ENCODE assay signal across 10 cellular contexts in the genomic region with DNA sequence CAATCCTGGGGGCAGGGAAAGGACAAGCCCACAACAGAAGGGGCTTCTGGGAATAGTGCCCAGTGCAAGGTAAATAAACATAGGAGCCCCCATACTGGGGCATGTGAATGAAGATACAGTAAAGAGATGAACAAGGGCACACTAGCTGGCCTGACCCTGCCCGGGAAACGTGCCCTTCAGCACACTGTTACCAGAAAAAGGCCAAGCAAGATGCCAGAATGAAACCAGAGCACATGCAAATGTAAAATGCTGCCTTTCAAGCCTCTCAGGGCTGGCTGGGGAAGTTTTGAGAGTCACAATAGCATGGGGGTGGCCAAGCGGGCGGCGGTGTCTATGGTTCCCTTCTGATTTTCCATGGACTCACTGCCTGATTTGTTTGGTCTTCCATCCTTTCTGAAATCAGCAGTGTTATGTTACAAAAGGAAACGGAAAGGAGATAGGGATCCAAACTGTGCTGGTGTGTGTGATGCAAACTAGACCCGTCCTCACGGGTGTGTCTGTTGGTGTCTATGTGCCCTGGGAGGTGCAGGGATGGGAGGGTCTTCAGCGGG. TPM values are rescaled to one million over a fixed set of nuclear protein-coding genes. Genes with fewer than 3 reads are reported as not detected.
A peak's percentile ranks its signal among the peaks of the same experiment; 100 is the strongest.
DNase-seq lines count a peak whose midpoint lies in the region; ATAC-seq and TF ChIP-seq lines count a peak whose summit lies in the region.
"Had no signal": no experiment of that assay in that cellular context is flagged by ENCODE, and none has a peak within 500 bp of the region (broad histone marks: within the 10 kb centered on the region; RNA-seq: fewer than 3 reads in every experiment).

No MANE protein-coding gene starts in this region.

- H2BK120ac ChIP-seq in IMR-90 (ENCODE audit: low read depth, low read length) = no peak overlapping the region

- in situ Hi-C loops in IMR-90 (cut with MboI; ENCODE audit: low sequenced_read_pairs) = no loop called here

- no peak for DNase-seq in IMR-90
- no peak for DNase-seq in lower lobe of right lung
- no peak for DNase-seq in effector memory CD4-positive, alpha-beta T cell
- no peak for DNase-seq in effector CD8-positive, alpha-beta T cell (lab: John Stamatoyannopoulos, UW)
- no peak for DNase-seq in NK-92 treated with Interleukin-12 subunit alpha and Interleukin-12 subunit beta, amount 100 ng/mL, for 24 hours (lab: John Stamatoyannopoulos, UW)
- DNase-seq: BE2C, left cardiac atrium had no signal

- H3K9ac ChIP-seq in IMR-90 (ENCODE audit: low read depth, low read length) = no peak overlapping the region

- H2BK15ac ChIP-seq in IMR-90 (ENCODE audit: low read depth, low read length) = no peak overlapping the region

- no peak overlapping the region for H3K4me3 Mint-ChIP-seq in activated naive CD8-positive, alpha-beta T cell

- H3K56ac ChIP-seq in IMR-90 (ENCODE audit: extremely low read depth, insufficient read depth, low read length) = no peak overlapping the region

- BruUV-seq in IMR-90 (replicated peaks; lab: Mats Ljungman, UMichigan) = no TSS peak

- peaks cover 17% of the 10 kb centered on the region for H3K9me1 ChIP-seq in IMR-90 (ENCODE audit: insufficient read depth, low read length)

- no peaks in the 10 kb centered on the region for H3K9me3 Mint-ChIP-seq in activated naive CD8-positive, alpha-beta T cell (ENCODE audit: low read depth)

- H2AFZ ChIP-seq in IMR-90 (replicated peaks; ENCODE audit: low read length, poor library complexity) = no peak overlapping the region

- H3K4me3 ChIP-seq in IMR-90 (ENCODE audit: insufficient read depth, low read depth, low read length) (no peak overlapping the region), lower lobe of right lung (no peak overlapping the region)
- no peak overlapping the region for H3K4me3 ChIP-seq in effector memory CD4-positive, alpha-beta T cell (ENCODE audit: insufficient read depth, low read depth, low read length, poor library complexity, severe bottlenecking)

- H3K36me3 Mint-ChIP-seq in activated naive CD8-positive, alpha-beta T cell = no peaks in the 10 kb centered on the region

- H3K27me3 Mint-ChIP-seq in activated naive CD8-positive, alpha-beta T cell = no peaks in the 10 kb centered on the region

- 0 out of 2 replicates have a peak overlapping the region, but pooled peaks have one; percentile 19 for H3K23ac ChIP-seq in IMR-90 (ENCODE audit: low read depth, low read length)

- POLR2A ChIA-PET in IMR-90 (lab: Charles Lee; ENCODE audit: unreplicated experiment) = no interaction called here

- TF ChIP-seq RAD21 in IMR-90 (IDR thresholded peaks at IDR 0.05; ENCODE audit: low read length) = no peak

- no peaks in the 10 kb centered on the region for H3K9me3 ChIP-seq in IMR-90 (ENCODE audit: control insufficient read depth, insufficient read depth, low read length)
- no peaks in the 10 kb centered on the region for H3K9me3 ChIP-seq in lower lobe of right lung
- H3K9me3 ChIP-seq in effector memory CD4-positive, alpha-beta T cell (ENCODE audit: control insufficient read depth, low read length) = no peaks in the 10 kb centered on the region
- H3K9me3 ChIP-seq: BE2C had no signal

- no peak overlapping the region for H4K8ac ChIP-seq in IMR-90 (ENCODE audit: low read depth in 2 of 2, low read length in 2 of 2)

- no peak for TF ChIP-seq POLR2A in IMR-90 (IDR thresholded peaks at IDR 0.05; ENCODE audit: low read depth, low read length)

- no peak overlapping the region for H3K14ac ChIP-seq in IMR-90 (replicated peaks; ENCODE audit: low read depth, low read length)

- H2AK9ac ChIP-seq in IMR-90 (replicated peaks; ENCODE audit: low read depth, low read length, poor library complexity) = no peak overlapping the region

- H3K4me1 ChIP-seq in IMR-90 (ENCODE audit: control insufficient read depth, insufficient read depth, low read length) (peaks cover 17% of the 10 kb centered on the region; the same call in 1 of the 2 replicates), lower lobe of right lung (peaks cover 53% of the 10 kb centered on the region)
- H3K4me1 ChIP-seq in effector memory CD4-positive, alpha-beta T cell (ENCODE audit: control insufficient read depth, insufficient read depth, low read length, poor library complexity, severe bottlenecking) = peaks cover 21% of the 10 kb centered on the region

- H3K27ac Mint-ChIP-seq in activated naive CD8-positive, alpha-beta T cell = peak overlapping the region; percentile 87

- peaks cover 86% of the 10 kb centered on the region for H4K20me1 ChIP-seq in IMR-90 (ENCODE audit: insufficient read depth, low read length)

- CTCF ChIA-PET in IMR-90 (lab: Yijun Ruan, JAX) = no interaction called here

- dilution Hi-C loops in IMR-90 (cut with HindIII; ENCODE audit: low sequenced_read_pairs, unreplicated experiment) = no loop called here

- peak overlapping the region; percentile 18 for H3K27ac ChIP-seq in C4-2B
- H3K27ac ChIP-seq in IMR-90 (ENCODE audit: insufficient read depth, low read length) = no peak overlapping the region
- H3K27ac ChIP-seq in lower lobe of right lung = peak overlapping the region; percentile 26
- no peak overlapping the region for H3K27ac ChIP-seq in effector memory CD4-positive, alpha-beta T cell (ENCODE audit: insufficient read depth, low read length, poor library complexity, severe bottlenecking)

- H4K91ac ChIP-seq in IMR-90 (ENCODE audit: insufficient read depth, low read depth, low read length) = no peak overlapping the region

- H4K5ac ChIP-seq in IMR-90 (ENCODE audit: low read depth, low read length) = no peak overlapping the region

- ATAC-seq in IMR-90 (ENCODE audit: low read depth) = no peak
- no peak for ATAC-seq in lower lobe of right lung
- no peak for ATAC-seq in GM18498 (IDR thresholded peaks at IDR 0.05; ENCODE audit: unreplicated experiment)

- no peak overlapping the region for H3K4me2 ChIP-seq in IMR-90 (ENCODE audit: low read depth, low read length)

- peaks cover 31 to 87% of the 10 kb centered on the region in 2 experiments for H3K79me1 ChIP-seq in IMR-90 (ENCODE audit: low read depth in 1 of 2, low read length in 2 of 2)

- H3K27me3 ChIP-seq in IMR-90 (ENCODE audit: control insufficient read depth, insufficient read depth, low read length) = no peaks in the 10 kb centered on the region
- no peaks in the 10 kb centered on the region for H3K27me3 ChIP-seq in lower lobe of right lung (ENCODE audit: low read depth)
- H3K27me3 ChIP-seq in effector memory CD4-positive, alpha-beta T cell (replicated peaks; ENCODE audit: control insufficient read depth, insufficient read depth, low read length, poor library complexity, severe bottlenecking) = no peaks in the 10 kb centered on the region
- H3K27me3 ChIP-seq: BE2C had no signal

- TF ChIP-seq CTCF in C4-2B (conservative IDR thresholded peaks at IDR 0.05) (no peak), IMR-90 (conservative IDR thresholded peaks at IDR 0.05; ENCODE audit: low read depth, low read length) (no peak), lower lobe of right lung (IDR thresholded peaks at IDR 0.05) (no peak)

- H2AK5ac ChIP-seq in IMR-90 (ENCODE audit: low read depth, low read length) = no peak overlapping the region

- H3K36me3 ChIP-seq in IMR-90 (ENCODE audit: control insufficient read depth, insufficient read depth, low read length) (peaks cover 35% of the 10 kb centered on the region), lower lobe of right lung (peaks cover 63% of the 10 kb centered on the region)
- H3K36me3 ChIP-seq in effector memory CD4-positive, alpha-beta T cell (ENCODE audit: control insufficient read depth, insufficient read depth, low read length) = peaks cover 67% of the 10 kb centered on the region

- H2BK5ac ChIP-seq in IMR-90 (ENCODE audit: low read depth, low read length, poor library complexity, severe bottlenecking) = no peak overlapping the region

- intact Hi-C loops in IMR-90 (cut with micrococcal nuclease) (no loop called here), lower lobe of right lung (cut with DNase I) (no loop called here)

- WGBS in IMR-90 (ENCODE audit: extremely low coverage in 2 of 2, insufficient read length in 1 of 2), 2 experiments = 91% methylated on average over 7 of the region's 9 CpGs; no CpG with 5 or more reads in 1 of the 2 experiments

- H3K18ac ChIP-seq in IMR-90 (ENCODE audit: low read depth, low read length) = no peak overlapping the region

- no peak overlapping the region for H2BK20ac ChIP-seq in IMR-90 (ENCODE audit: low read depth, low read length)

- peaks cover 52% of the 10 kb centered on the region for H3K4me1 Mint-ChIP-seq in activated naive CD8-positive, alpha-beta T cell (ENCODE audit: low read depth)

- H3K4ac ChIP-seq in IMR-90 (ENCODE audit: low read depth, low read length) = no peak overlapping the region

TF ChIP-seq in IMR-90, 13 proteins besides CTCF, POLR2A, EP300 and RAD21 (continues in another document):
- TF ChIP-seq RCOR1 (IDR thresholded peaks at IDR 0.05; ENCODE audit: insufficient replicate concordance, low read length) (no peak), MAFK (IDR thresholded peaks at IDR 0.05; ENCODE audit: low read depth, low read length) (no peak), BHLHE40 (IDR thresholded peaks at IDR 0.05; ENCODE audit: low read depth, low read length) (no peak), MXI1 (IDR thresholded peaks at IDR 0.05; ENCODE audit: borderline replicate concordance, low read depth, low read length) (no peak), RFX5 (IDR thresholded peaks at IDR 0.05; ENCODE audit: low read depth, low read length) (no peak), SMC3 (IDR thresholded peaks at IDR 0.05; ENCODE audit: low read depth, low read length) (no peak), NFE2L2 (IDR thresholded peaks at IDR 0.05; ENCODE audit: low read depth, low read length) (no peak), CHD1 (IDR thresholded peaks at IDR 0.05; ENCODE audit: low read depth, low read length) (no peak)
- TF ChIP-seq, protein P1, sequence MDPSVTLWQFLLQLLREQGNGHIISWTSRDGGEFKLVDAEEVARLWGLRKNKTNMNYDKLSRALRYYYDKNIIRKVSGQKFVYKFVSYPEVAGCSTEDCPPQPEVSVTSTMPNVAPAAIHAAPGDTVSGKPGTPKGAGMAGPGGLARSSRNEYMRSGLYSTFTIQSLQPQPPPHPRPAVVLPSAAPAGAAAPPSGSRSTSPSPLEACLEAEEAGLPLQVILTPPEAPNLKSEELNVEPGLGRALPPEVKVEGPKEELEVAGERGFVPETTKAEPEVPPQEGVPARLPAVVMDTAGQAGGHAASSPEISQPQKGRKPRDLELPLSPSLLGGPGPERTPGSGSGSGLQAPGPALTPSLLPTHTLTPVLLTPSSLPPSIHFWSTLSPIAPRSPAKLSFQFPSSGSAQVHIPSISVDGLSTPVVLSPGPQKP (IDR thresholded peaks at IDR 0.05; ENCODE audit: borderline replicate concordance, low read depth, low read length) = no peak

RNA-seq across cellular contexts. Expression of a gene that starts 18.8 kb away (rescaled TPM):
- 0.18 and 0.28 TPM in 2 replicates for total RNA-seq in IMR-90 (2012; rRNA removed)
- polyA plus RNA-seq in IMR-90 (2012; rRNA removed) = 1.6 and 2.4 TPM in 2 replicates
- polyA plus RNA-seq in IMR-90 (2012; cell fraction: cytosol; rRNA removed) = 1.1 and 1.9 TPM in 2 replicates
- 1.9 and 4.1 TPM in 2 replicates for polyA plus RNA-seq in IMR-90 (2012; cell fraction: nucleus; rRNA removed; ENCODE audit: low replicate concordance)
- total RNA-seq in lower lobe of right lung = 200 TPM

Comparison
In these comparisons a context has a peak if more than half of its experiments do, and no peak if none do; other contexts are left out.
1. H3K27ac ChIP-seq: peak in C4-2B (single experiment) and lower lobe of right lung (single experiment); none in IMR-90 (single experiment) and effector memory CD4-positive, alpha-beta T cell (single experiment).
2. RNA of a gene that starts 18.8 kb away (total RNA-seq): 200 TPM in lower lobe of right lung (single experiment); 0.18 to 0.28 TPM in IMR-90; every median in the first group is over 100 times any median in the second.